Comparison of ENCODE assay signal across 13 cellular contexts in genomic region chr14:22865424-22866215, GRCh38. TPM values are rescaled to one million over a fixed set of nuclear protein-coding genes. Genes with fewer than 3 reads are reported as not detected.
DNase-seq lines count a peak whose midpoint lies in the region; ATAC-seq, FAIRE-seq and TF ChIP-seq lines count a peak whose summit lies in the region.
"Had no signal": no experiment of that assay in that cellular context is flagged by ENCODE, and none has a peak within 500 bp of the region (broad histone marks: within the 10 kb centered on the region; RNA-seq: fewer than 3 reads in every experiment).

No MANE protein-coding gene starts in this region.

- ATAC-seq in activated T-helper 17 cell treated with anti-CD3 and anti-CD28 coated beads, Interleukin-2, amount 50 U/mL, for 72 hours (replicated peaks): no peak
- no peak for ATAC-seq in T-cell (replicated peaks in 1 of 4)

- no peak overlapping the region for H3K4ac ChIP-seq in mesenchymal stem cell (ENCODE audit: low read depth in 1 of 2, low read length in 2 of 2)

- H4K8ac ChIP-seq in mesenchymal stem cell (ENCODE audit: low read length): peak overlapping the region; percentile 19

- peaks cover 3% of the 10 kb centered on the region for H3K4me1 ChIP-seq in mesenchymal stem cell (ENCODE audit: control insufficient read depth, insufficient read depth, low read depth, low read length)

- H3K4me2 ChIP-seq in mesenchymal stem cell (ENCODE audit: low read length, poor library complexity, severe bottlenecking): no peak overlapping the region

- no peaks in the 10 kb centered on the region for H3K27me3 ChIP-seq in mesenchymal stem cell (ENCODE audit: control insufficient read depth in 1 of 2, insufficient read depth in 1 of 2, low read length in 2 of 2)

- H4K91ac ChIP-seq in mesenchymal stem cell (ENCODE audit: low read length): no peak overlapping the region

- no peak overlapping the region for H2AFZ ChIP-seq in mesenchymal stem cell (ENCODE audit: low read depth, low read length)

- no peak overlapping the region for H3K23ac ChIP-seq in mesenchymal stem cell (ENCODE audit: low read length in 2 of 2)

- H3K36me3 ChIP-seq in mesenchymal stem cell (ENCODE audit: control insufficient read depth in 1 of 2, insufficient read depth in 2 of 2, low read depth in 1 of 2, low read length in 2 of 2): no peaks in the 10 kb centered on the region

- no peak overlapping the region for H3K9ac ChIP-seq in mesenchymal stem cell (ENCODE audit: low read length)

- DNase-seq in D721Med (ENCODE audit: insufficient read length, low spot score): no peak
- no peak for DNase-seq in HFFc6
- DNase-seq in mesenchymal stem cell: no peak
- DNase-seq in T-cell: no peak
- DNase-seq in GM20000 (ENCODE audit: low spot score): no peak
- no peak for DNase-seq in central memory CD4-positive, alpha-beta T cell
- no peak for DNase-seq in epidermal melanocyte (ENCODE audit: insufficient read length, low spot score)
- DNase-seq: activated T-cell treated with anti-CD3 and anti-CD28 coated beads, Interleukin-2, amount 50 U/mL, for 1 hour; DMS53; stimulated activated CD4-positive, alpha-beta T cell treated with anti-CD3 and anti-CD28 coated beads, Interleukin-12 subunit alpha, Interleukin-12 subunit beta, amount 100 ng/mL, for 4 hours had no signal

- H3K79me1 ChIP-seq in mesenchymal stem cell (replicated peaks; ENCODE audit: low read length, poor library complexity, severe bottlenecking): no peaks in the 10 kb centered on the region

- POLR2A ChIA-PET in T-cell (lab: Charles Lee): no interaction called here

- no peak overlapping the region for H2BK120ac ChIP-seq in mesenchymal stem cell (ENCODE audit: low read depth, low read length)

- H3K4me3 Mint-ChIP-seq in HFFc6 (no peak overlapping the region), T-cell (no peak overlapping the region)
- no peak overlapping the region for H3K4me3 Mint-ChIP-seq in activated T-helper 17 cell treated with anti-CD3 and anti-CD28 coated beads, Interleukin-2, amount 50 U/mL, for 72 hours
- H3K4me3 Mint-ChIP-seq: stimulated activated naive CD8-positive, alpha-beta T cell treated with anti-CD3 and anti-CD28 coated beads, Interleukin-15, Interleukin-2, amounts not matched to agents 100 ng/mL and 50 ng/mL, for 24 hours had no signal

- TF ChIP-seq CTCF in D721Med (IDR thresholded peaks at IDR 0.05; ENCODE audit: insufficient read depth, missing control alignments) (peak; percentile 62), HFFc6 (IDR thresholded peaks at IDR 0.05) (peak; percentile 62), GM20000 (IDR thresholded peaks at IDR 0.05; ENCODE audit: extremely low read depth, missing control alignments) (no peak)

- H3K27me3 Mint-ChIP-seq in HFFc6 (ENCODE audit: insufficient read depth) (peaks cover 2% of the 10 kb centered on the region), T-cell (no peaks in the 10 kb centered on the region)
- H3K27me3 Mint-ChIP-seq in activated T-helper 17 cell treated with anti-CD3 and anti-CD28 coated beads, Interleukin-2, amount 50 U/mL, for 72 hours: no peaks in the 10 kb centered on the region

- H3K4me3 ChIP-seq in mesenchymal stem cell (ENCODE audit: insufficient read depth in 1 of 2, low read depth in 1 of 2, low read length in 2 of 2): no peak overlapping the region

- FAIRE-seq in D721Med (lab: Jason Lieb, UNC): no peak

- CTCF ChIA-PET in T-cell (lab: Charles Lee): interaction anchor here (0.6 to 0.7 kb wide), 4 partner anchors 12 to 283 kb away, joined by 3 to 5 read pairs (median 4); no protein-coding TSS in a partner anchor

- no peak overlapping the region for H3K27ac ChIP-seq in mesenchymal stem cell (ENCODE audit: low read length, poor library complexity, severe bottlenecking)

- no peak overlapping the region for H2BK5ac ChIP-seq in mesenchymal stem cell (ENCODE audit: low read depth, low read length, poor library complexity, severe bottlenecking)

- no peak overlapping the region for H2BK15ac ChIP-seq in mesenchymal stem cell (ENCODE audit: low read depth, poor library complexity, severe bottlenecking)

- no peak overlapping the region for H2AK5ac ChIP-seq in mesenchymal stem cell (ENCODE audit: low read length, severe bottlenecking)

- H3K9me3 Mint-ChIP-seq in HFFc6 (peaks cover 11% of the 10 kb centered on the region), T-cell (no peaks in the 10 kb centered on the region)
- H3K9me3 Mint-ChIP-seq in activated T-helper 17 cell treated with anti-CD3 and anti-CD28 coated beads, Interleukin-2, amount 50 U/mL, for 72 hours: no peaks in the 10 kb centered on the region
- H3K9me3 Mint-ChIP-seq: stimulated activated naive CD8-positive, alpha-beta T cell treated with anti-CD3 and anti-CD28 coated beads, Interleukin-15, Interleukin-2, amounts not matched to agents 100 ng/mL and 50 ng/mL, for 24 hours had no signal

- no peak overlapping the region for H3K18ac ChIP-seq in mesenchymal stem cell (ENCODE audit: low read depth in 1 of 2, low read length in 2 of 2)

- H3K27ac Mint-ChIP-seq in HFFc6 (no peak overlapping the region), T-cell (peak overlapping the region in 1 of 2 donors; percentile 55)
- peak overlapping the region; percentile 76 for H3K27ac Mint-ChIP-seq in activated T-helper 17 cell treated with anti-CD3 and anti-CD28 coated beads, Interleukin-2, amount 50 U/mL, for 72 hours
- H3K27ac Mint-ChIP-seq: stimulated activated naive CD8-positive, alpha-beta T cell treated with anti-CD3 and anti-CD28 coated beads, Interleukin-15, Interleukin-2, amounts not matched to agents 100 ng/mL and 50 ng/mL, for 24 hours had no signal

- H3K14ac ChIP-seq in mesenchymal stem cell (ENCODE audit: low read length in 2 of 2): no peak overlapping the region

- H3K36me3 Mint-ChIP-seq in HFFc6 (ENCODE audit: low read depth) (peaks cover 5% of the 10 kb centered on the region; the same call in 1 of the 2 replicates), T-cell (peaks cover 4% of the 10 kb centered on the region)
- no peaks in the 10 kb centered on the region for H3K36me3 Mint-ChIP-seq in activated T-helper 17 cell treated with anti-CD3 and anti-CD28 coated beads, Interleukin-2, amount 50 U/mL, for 72 hours (ENCODE audit: low read depth)

- WGBS in mesenchymal stem cell: 48% methylated on average over 4 of the region's 6 CpGs

- peak overlapping the region in 1 of 2 experiments; percentile 18 for H2BK12ac ChIP-seq in mesenchymal stem cell (ENCODE audit: low read length in 2 of 2)

- no peaks in the 10 kb centered on the region for H3K9me3 ChIP-seq in mesenchymal stem cell (ENCODE audit: control insufficient read depth, low read length)

- peaks cover 12% of the 10 kb centered on the region for H3K4me1 Mint-ChIP-seq in HFFc6 (ENCODE audit: low read depth)
- peaks cover 7% of the 10 kb centered on the region for H3K4me1 Mint-ChIP-seq in activated T-helper 17 cell treated with anti-CD3 and anti-CD28 coated beads, Interleukin-2, amount 50 U/mL, for 72 hours
- H3K4me1 Mint-ChIP-seq in T-cell: peaks cover 14 to 29% (median 21%) of the 10 kb centered on the region in 3 donors

RNA-seq across cellular contexts. Expression of gene LRP10, which starts 5.9 kb away (rescaled TPM):
- total RNA-seq in HFFc6 (2021; fragmentation: NEBNext Ultra II Directional; extraction: Animal tissue kit (Norgen Biotek cat#: 25700)): 100 to 1,000 TPM; 168 to 226 (median 186) TPM
- total RNA-seq in activated T-helper 17 cell treated with anti-CD3 and anti-CD28 coated beads, Interleukin-2, amount 50 U/mL, for 72 hours: 10 to 100 TPM; 61.3 to 78.1 TPM
- polyA plus RNA-seq in mesenchymal stem cell (2013, experiment 1 of 2): 99.1 TPM
- polyA plus RNA-seq in mesenchymal stem cell (2013, experiment 2 of 2): 101 TPM
- total RNA-seq in T-cell: 100 to 1,000 TPM in 1 of 5 donors, 10 to 100 TPM in 4; 67.0 to 103 (median 89.9) TPM

RNA-seq across cellular contexts. Expression of gene REM2, which starts 17.4 kb away (rescaled TPM):
- total RNA-seq in HFFc6 (2021; fragmentation: NEBNext Ultra II Directional; extraction: Animal tissue kit (Norgen Biotek cat#: 25700)): under 1 TPM in 4 of 6 experiments, not detected in 2; 0.09 to 0.17 (median 0.14) TPM
- 1 to 10 TPM in 1 of 2 donors, under 1 TPM in 1; 0.56 to 1.3 TPM for total RNA-seq in activated T-helper 17 cell treated with anti-CD3 and anti-CD28 coated beads, Interleukin-2, amount 50 U/mL, for 72 hours
- 0.10 TPM for polyA plus RNA-seq in mesenchymal stem cell (2013, experiment 1 of 2)
- 0.10 TPM for polyA plus RNA-seq in mesenchymal stem cell (2013, experiment 2 of 2)
- total RNA-seq in T-cell: 10 to 100 TPM in 1 of 5 donors, 1 to 10 TPM in 4; 4.1 to 10.6 (median 6.2) TPM
- total RNA-seq: HT1080 had no signal

RNA-seq across cellular contexts. Expression of gene MMP14, which starts 29.2 kb away (rescaled TPM):
- total RNA-seq in HFFc6 (2021; fragmentation: NEBNext Ultra II Directional; extraction: Animal tissue kit (Norgen Biotek cat#: 25700)): 100 to 1,000 TPM; 284 to 322 (median 298) TPM
- 1 to 10 TPM; 1.5 to 2.1 TPM for total RNA-seq in activated T-helper 17 cell treated with anti-CD3 and anti-CD28 coated beads, Interleukin-2, amount 50 U/mL, for 72 hours
- polyA plus RNA-seq in mesenchymal stem cell (2013, experiment 1 of 2): 1,343 TPM
- 1,238 TPM for polyA plus RNA-seq in mesenchymal stem cell (2013, experiment 2 of 2)
- 1 to 10 TPM; 1.9 to 3.7 (median 2.3) TPM for total RNA-seq in T-cell

RNA-seq across cellular contexts. Expression of gene MRPL52, which starts 35.9 kb away (rescaled TPM):
- total RNA-seq in HFFc6 (2021; fragmentation: NEBNext Ultra II Directional; extraction: Animal tissue kit (Norgen Biotek cat#: 25700)): 100 to 1,000 TPM; 135 to 195 (median 167) TPM
- 100 to 1,000 TPM in 1 of 2 donors, 10 to 100 TPM in 1; 90.4 to 142 TPM for total RNA-seq in activated T-helper 17 cell treated with anti-CD3 and anti-CD28 coated beads, Interleukin-2, amount 50 U/mL, for 72 hours
- 219 TPM for polyA plus RNA-seq in mesenchymal stem cell (2013, experiment 1 of 2)
- 222 TPM for polyA plus RNA-seq in mesenchymal stem cell (2013, experiment 2 of 2)
- total RNA-seq in T-cell: 10 to 100 TPM; 36.5 to 70.1 (median 62.2) TPM

RNA-seq across cellular contexts. Expression of gene SLC7A7, which starts 50.4 kb away (rescaled TPM):
- 1 to 10 TPM in 1 of 6 experiments, under 1 TPM in 5; 0.31 to 1.3 (median 0.56) TPM for total RNA-seq in HFFc6 (2021; fragmentation: NEBNext Ultra II Directional; extraction: Animal tissue kit (Norgen Biotek cat#: 25700))
- under 1 TPM; 0.15 to 0.71 TPM for total RNA-seq in activated T-helper 17 cell treated with anti-CD3 and anti-CD28 coated beads, Interleukin-2, amount 50 U/mL, for 72 hours
- 6.4 TPM for polyA plus RNA-seq in mesenchymal stem cell (2013, experiment 1 of 2)
- polyA plus RNA-seq in mesenchymal stem cell (2013, experiment 2 of 2): 6.5 TPM
- total RNA-seq in T-cell: 1 to 10 TPM in 2 of 5 donors, under 1 TPM in 2, not detected in 1; 0.75 to 1.8 (median 0.98) TPM

Comparison
In these comparisons a context has a peak if more than half of its experiments do, and no peak if none do; other contexts are left out.
1. RNA of gene MMP14, which starts 29.2 kb away (total RNA-seq): 284 to 322 TPM in HFFc6; 1.9 to 3.7 TPM in T-cell and 1.5 to 2.1 TPM in activated T-helper 17 cell treated with anti-CD3 and anti-CD28 coated beads, Interleukin-2, amount 50 U/mL, for 72 hours; every median in the first group is over 10 times any median in the second.